Comparison of ENCODE assay signal across 7 cellular contexts in the genomic region with DNA sequence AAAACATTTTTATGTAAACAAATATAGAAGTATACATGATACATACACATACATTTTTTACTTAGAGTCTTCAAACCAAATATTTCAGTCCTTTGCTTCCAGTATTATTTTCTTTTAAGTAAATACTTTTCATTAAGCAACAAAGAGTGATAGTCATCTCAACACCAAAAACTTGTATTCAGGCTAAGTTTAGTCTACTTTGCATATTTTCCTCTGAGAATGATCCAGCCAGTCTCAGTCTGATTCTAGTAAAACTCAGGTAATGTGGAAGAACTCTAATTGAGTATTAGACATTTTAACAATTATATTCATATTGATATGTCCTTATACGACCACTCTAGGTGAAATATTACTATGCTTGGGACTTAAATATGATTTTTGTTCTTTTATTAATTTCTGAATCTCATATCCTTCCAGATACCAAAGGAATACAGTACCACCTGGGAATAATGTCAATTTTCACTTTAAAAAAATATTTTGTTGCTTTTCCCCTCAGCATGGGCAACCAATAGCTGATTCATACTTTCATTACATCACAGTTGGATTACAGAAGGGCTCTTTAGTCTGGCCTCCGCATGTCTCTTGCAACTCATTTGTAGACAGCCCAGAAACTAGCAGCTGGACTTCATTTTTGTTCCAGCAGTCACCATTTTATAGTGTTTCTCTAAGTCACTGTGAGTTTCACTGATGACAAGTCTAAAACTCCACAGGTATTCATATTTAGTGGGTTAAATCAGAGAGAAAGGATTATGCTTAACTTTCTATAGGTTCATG.
DNase-seq lines count a peak whose midpoint lies in the region; ATAC-seq and TF ChIP-seq lines count a peak whose summit lies in the region.

No MANE protein-coding gene starts in this region.

- H3K27me3 Mint-ChIP-seq in activated CD4-positive, alpha-beta T cell treated with anti-CD3 and anti-CD28 coated beads, Interleukin-2, amount 10 ng/mL, durations not matched to agents 24 days and 14 days: no peaks in the 10 kb centered on the region
- no peaks in the 10 kb centered on the region for H3K27me3 Mint-ChIP-seq in WTC11 (ENCODE audit: low read depth)

- TF ChIP-seq CTCF in foreskin fibroblast (IDR thresholded peaks at IDR 0.05; ENCODE audit: low read depth, low read length): no peak
- no peak for TF ChIP-seq CTCF in vagina (IDR thresholded peaks at IDR 0.05)
- TF ChIP-seq CTCF in WTC11 (IDR thresholded peaks at IDR 0.05): no peak

- TF ChIP-seq POLR2A in vagina (IDR thresholded peaks at IDR 0.05): no peak

- DNase-seq in foreskin fibroblast: peak; percentile 72 to 88
- DNase-seq in vagina (ENCODE audit: extremely low spot score in 2 of 2): no peak
- DNase-seq in activated CD4-positive, alpha-beta T cell treated with anti-CD3 and anti-CD28 coated beads, Interleukin-2, amount 10 ng/mL, durations not matched to agents 24 days and 14 days: no peak
- no peak for DNase-seq in WTC11 (ENCODE audit: low spot score)
- no peak for DNase-seq in DMS53 (lab: John Stamatoyannopoulos, UW)

- H3K36me3 ChIP-seq in vagina: no peaks in the 10 kb centered on the region

- CTCF ChIA-PET in WTC11 (lab: Charles Lee): no interaction called here

- H3K4me3 ChIP-seq in foreskin fibroblast (ENCODE audit: low read depth in 1 of 2, low read length in 2 of 2) (no peak overlapping the region), vagina (no peak overlapping the region)

- H3K4me1 ChIP-seq in vagina: no peaks in the 10 kb centered on the region

- H3K36me3 Mint-ChIP-seq in activated CD4-positive, alpha-beta T cell treated with anti-CD3 and anti-CD28 coated beads, Interleukin-2, amount 10 ng/mL, durations not matched to agents 24 days and 14 days (ENCODE audit: low read depth): no peaks in the 10 kb centered on the region
- no peaks in the 10 kb centered on the region for H3K36me3 Mint-ChIP-seq in WTC11

- peak; percentile 60 for ATAC-seq in GM19324 (IDR thresholded peaks at IDR 0.05; ENCODE audit: low FRiP score, unreplicated experiment)
- peak; percentile 58 for ATAC-seq in HG03060 (IDR thresholded peaks at IDR 0.05; ENCODE audit: low read depth, unreplicated experiment)
- no peak for ATAC-seq in WTC11

- H3K27ac Mint-ChIP-seq in activated CD4-positive, alpha-beta T cell treated with anti-CD3 and anti-CD28 coated beads, Interleukin-2, amount 10 ng/mL, durations not matched to agents 24 days and 14 days: no peak overlapping the region
- H3K27ac Mint-ChIP-seq in WTC11: no peak overlapping the region

- H3K4me1 Mint-ChIP-seq in activated CD4-positive, alpha-beta T cell treated with anti-CD3 and anti-CD28 coated beads, Interleukin-2, amount 10 ng/mL, durations not matched to agents 24 days and 14 days: no peaks in the 10 kb centered on the region
- H3K4me1 Mint-ChIP-seq in WTC11: peaks cover 8% of the 10 kb centered on the region

- H3K4me3 Mint-ChIP-seq in activated CD4-positive, alpha-beta T cell treated with anti-CD3 and anti-CD28 coated beads, Interleukin-2, amount 10 ng/mL, durations not matched to agents 24 days and 14 days: no peak overlapping the region
- no peak overlapping the region for H3K4me3 Mint-ChIP-seq in WTC11

- POLR2A ChIA-PET in WTC11 (lab: Charles Lee): no interaction called here

- H3K27ac ChIP-seq in vagina: peak overlapping the region; percentile 53

- H3K9me3 ChIP-seq in vagina: no peaks in the 10 kb centered on the region

- intact Hi-C loops in vagina (cut with DNase I): no loop called here
- intact Hi-C loops in activated CD4-positive, alpha-beta T cell treated with anti-CD3 and anti-CD28 coated beads, Interleukin-2, amount 10 ng/mL, durations not matched to agents 24 days and 14 days (cut with micrococcal nuclease): no loop called here

- H3K9me3 Mint-ChIP-seq in activated CD4-positive, alpha-beta T cell treated with anti-CD3 and anti-CD28 coated beads, Interleukin-2, amount 10 ng/mL, durations not matched to agents 24 days and 14 days: no peaks in the 10 kb centered on the region
- H3K9me3 Mint-ChIP-seq in WTC11: no peaks in the 10 kb centered on the region

- no peaks in the 10 kb centered on the region for H3K27me3 ChIP-seq in vagina

TF ChIP-seq in WTC11, 78 proteins besides CTCF, POLR2A, EP300 and RAD21:
- TF ChIP-seq, protein P1, sequence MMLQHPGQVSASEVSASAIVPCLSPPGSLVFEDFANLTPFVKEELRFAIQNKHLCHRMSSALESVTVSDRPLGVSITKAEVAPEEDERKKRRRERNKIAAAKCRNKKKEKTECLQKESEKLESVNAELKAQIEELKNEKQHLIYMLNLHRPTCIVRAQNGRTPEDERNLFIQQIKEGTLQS (CRISPR knock-in tag; conservative IDR thresholded peaks at IDR 0.05): no peak
- TF ChIP-seq GRHL2 (CRISPR knock-in tag; IDR thresholded peaks at IDR 0.05; ENCODE audit: insufficient replicate concordance, severe bottlenecking) (no peak), MYBL2 (CRISPR knock-in tag; IDR thresholded peaks at IDR 0.05) (no peak), CDX4 (CRISPR knock-in tag; IDR thresholded peaks at IDR 0.05; ENCODE audit: borderline replicate concordance) (no peak), ZNF396 (CRISPR knock-in tag; IDR thresholded peaks at IDR 0.05; ENCODE audit: borderline replicate concordance) (no peak)

Comparison
In these comparisons a context has a peak if more than half of its experiments do, and no peak if none do; other contexts are left out.
1. DNase-seq: peak in foreskin fibroblast (2 of 2); none in vagina (0 of 2), activated CD4-positive, alpha-beta T cell treated with anti-CD3 and anti-CD28 coated beads, Interleukin-2, amount 10 ng/mL, durations not matched to agents 24 days and 14 days (single experiment), WTC11 (single experiment) and DMS53 (single experiment).